ENCODE assay signal across 8 cellular contexts in the genomic region with DNA sequence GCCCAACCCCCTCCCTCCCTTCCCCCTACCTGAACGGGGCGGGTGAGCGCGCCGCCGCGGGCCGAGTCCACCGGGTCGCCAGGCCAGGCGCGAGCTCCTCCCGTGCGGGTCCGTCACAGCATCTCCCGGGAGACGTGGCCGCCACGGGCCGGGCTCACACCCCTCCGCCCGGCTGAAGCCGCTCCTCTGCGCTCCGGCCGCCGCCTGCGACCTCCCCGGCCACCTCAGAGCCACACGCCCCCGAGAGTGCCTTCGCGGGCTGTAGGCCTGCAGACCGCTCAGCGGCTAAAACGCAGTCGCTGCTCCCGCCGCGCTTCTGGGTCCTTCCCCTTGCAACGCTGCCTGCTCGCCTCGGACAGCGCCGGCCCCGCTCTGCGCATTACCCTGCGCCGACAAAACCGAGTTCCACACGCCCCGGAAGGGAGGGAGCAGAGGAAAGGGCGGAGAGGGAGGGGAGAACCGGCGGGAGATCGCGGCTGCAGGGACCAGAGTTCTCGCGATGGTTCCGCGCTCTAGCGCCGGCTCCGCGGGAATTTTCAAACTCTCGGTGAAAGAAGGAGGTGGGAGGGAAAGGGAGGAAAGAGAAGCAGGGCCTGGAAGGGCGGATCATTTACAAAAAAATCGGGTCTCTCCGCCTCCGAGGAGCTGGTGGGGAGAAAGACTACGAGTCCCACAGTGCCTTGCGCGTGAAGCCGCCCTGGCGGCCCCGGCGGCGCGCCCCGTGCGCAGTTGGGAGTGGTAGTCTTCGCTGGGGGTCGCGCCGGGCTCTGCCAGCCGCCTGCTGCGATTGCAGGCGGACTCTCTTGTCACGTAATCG. TPM values are rescaled to one million over a fixed set of nuclear protein-coding genes. Genes with fewer than 3 reads are reported as not detected.
DNase-seq lines count a peak whose midpoint lies in the region; ATAC-seq and TF ChIP-seq lines count a peak whose summit lies in the region.

A gene with protein sequence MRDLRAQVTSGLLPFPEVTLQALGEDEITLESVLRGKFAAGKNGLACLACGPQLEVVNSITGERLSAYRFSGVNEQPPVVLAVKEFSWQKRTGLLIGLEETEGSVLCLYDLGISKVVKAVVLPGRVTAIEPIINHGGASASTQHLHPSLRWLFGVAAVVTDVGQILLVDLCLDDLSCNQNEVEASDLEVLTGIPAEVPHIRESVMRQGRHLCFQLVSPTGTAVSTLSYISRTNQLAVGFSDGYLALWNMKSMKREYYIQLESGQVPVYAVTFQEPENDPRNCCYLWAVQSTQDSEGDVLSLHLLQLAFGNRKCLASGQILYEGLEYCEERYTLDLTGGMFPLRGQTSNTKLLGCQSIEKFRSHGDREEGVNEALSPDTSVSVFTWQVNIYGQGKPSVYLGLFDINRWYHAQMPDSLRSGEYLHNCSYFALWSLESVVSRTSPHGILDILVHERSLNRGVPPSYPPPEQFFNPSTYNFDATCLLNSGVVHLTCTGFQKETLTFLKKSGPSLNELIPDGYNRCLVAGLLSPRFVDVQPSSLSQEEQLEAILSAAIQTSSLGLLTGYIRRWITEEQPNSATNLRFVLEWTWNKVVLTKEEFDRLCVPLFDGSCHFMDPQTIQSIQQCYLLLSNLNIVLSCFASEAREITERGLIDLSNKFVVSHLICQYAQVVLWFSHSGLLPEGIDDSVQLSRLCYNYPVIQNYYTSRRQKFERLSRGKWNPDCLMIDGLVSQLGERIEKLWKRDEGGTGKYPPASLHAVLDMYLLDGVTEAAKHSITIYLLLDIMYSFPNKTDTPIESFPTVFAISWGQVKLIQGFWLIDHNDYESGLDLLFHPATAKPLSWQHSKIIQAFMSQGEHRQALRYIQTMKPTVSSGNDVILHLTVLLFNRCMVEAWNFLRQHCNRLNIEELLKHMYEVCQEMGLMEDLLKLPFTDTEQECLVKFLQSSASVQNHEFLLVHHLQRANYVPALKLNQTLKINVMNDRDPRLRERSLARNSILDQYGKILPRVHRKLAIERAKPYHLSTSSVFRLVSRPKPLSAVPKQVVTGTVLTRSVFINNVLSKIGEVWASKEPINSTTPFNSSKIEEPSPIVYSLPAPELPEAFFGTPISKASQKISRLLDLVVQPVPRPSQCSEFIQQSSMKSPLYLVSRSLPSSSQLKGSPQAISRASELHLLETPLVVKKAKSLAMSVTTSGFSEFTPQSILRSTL (N-terminal part only) (minus strand): TSS at position 400 of the 817 bp plus-strand sequence. CDS start 13,578 bp downstream, outside the sequence.

- DNase-seq in BE2C (peak; percentile 97), GM19240 (ENCODE audit: insufficient read length, low spot score) (peak; percentile 96), NCI-H526 (lab: John Stamatoyannopoulos, UW) (peak; percentile 93 to 96), colonic mucosa (peak; percentile 96)
- DNase-seq in activated CD4-positive, alpha-beta T cell treated with anti-CD3 and anti-CD28 coated beads for 48 hours = peak; percentile 95
- peak; percentile 87 to 93 for DNase-seq in stimulated activated CD4-positive, alpha-beta T cell treated with anti-CD3 and anti-CD28 coated beads, Interleukin-1b, Interleukin-23, amount 100 ng/mL, for 4 hours (ENCODE audit: low read depth in 2 of 2)

- no peaks in the 10 kb centered on the region for H3K4me1 ChIP-seq in BE2C
- H3K4me1 ChIP-seq in colonic mucosa = peaks cover 5% of the 10 kb centered on the region

- H3K27ac ChIP-seq in colonic mucosa = peak within 1 kb of the TSS; percentile 94
- peak within 1 kb of the TSS; percentile 94 for H3K27ac ChIP-seq in layer of hippocampus (ENCODE audit: low read depth, low read length)

- TF ChIP-seq CTCF in BE2C (IDR thresholded peaks at IDR 0.05; ENCODE audit: low read depth, low read length) (no peak), colonic mucosa (IDR thresholded peaks at IDR 0.05) (no peak)

- ATAC-seq in HG03460 (IDR thresholded peaks at IDR 0.05; ENCODE audit: unreplicated experiment) = peak; percentile 92

- peak within 1 kb of the TSS; percentile 90 to 96 for H3K9ac ChIP-seq in colonic mucosa (ENCODE audit: low read depth in 2 of 2, low read length in 2 of 2)

- intact Hi-C loops in colonic mucosa (cut with DNase I) = no loop called here

- H3K9me3 ChIP-seq in BE2C (no peaks in the 10 kb centered on the region), colonic mucosa (no peaks in the 10 kb centered on the region)

- H3K27me3 ChIP-seq in BE2C (no peaks in the 10 kb centered on the region), colonic mucosa (no peaks in the 10 kb centered on the region), layer of hippocampus (ENCODE audit: control insufficient read depth, insufficient read depth, low read length) (no peaks in the 10 kb centered on the region)

- H3K36me3 ChIP-seq in BE2C = peaks cover 24% of the 10 kb centered on the region
- no peaks in the 10 kb centered on the region for H3K36me3 ChIP-seq in colonic mucosa

- H3K4me3 ChIP-seq in BE2C (ENCODE audit: low read depth, low read length) = peak within 1 kb of the TSS; percentile 89
- peak within 1 kb of the TSS; percentile 68 for H3K4me3 ChIP-seq in colonic mucosa

RNA-seq across cellular contexts. Expression of the gene that starts here (rescaled TPM):
- polyA plus RNA-seq in BE2C (2012; ENCODE audit: insufficient read depth, insufficient read length, low read depth) = 36.6 TPM
- 10 to 100 TPM; 22.8 to 24.5 TPM for total RNA-seq in colonic mucosa

Comparison
In these comparisons a context has a peak if more than half of its experiments do, and no peak if none do; other contexts are left out.
1. Peak in every context shown above with its lines: DNase-seq, ATAC-seq, H3K4me3 ChIP-seq and H3K27ac ChIP-seq.